Comparison of ENCODE assay signal across 1 cellular context in genomic region chr1:91609571-91609970, GRCh38.
TF ChIP-seq lines count a peak whose summit lies in the region.

No MANE protein-coding gene starts in this region.

TF ChIP-seq in IMR-90, 13 proteins besides CTCF, POLR2A, EP300 and RAD21:
- TF ChIP-seq MAFK (IDR thresholded peaks at IDR 0.05; ENCODE audit: low read depth, low read length) (no peak), MXI1 (IDR thresholded peaks at IDR 0.05; ENCODE audit: borderline replicate concordance, low read depth, low read length) (no peak)
